26 cellular contexts compared by ENCODE assay signal in genomic region chr17:2033128-2033527, GRCh38. TPM values are rescaled to one million over a fixed set of nuclear protein-coding genes. Genes with fewer than 3 reads are reported as not detected.
DNase-seq lines count a peak whose midpoint lies in the region; ATAC-seq and TF ChIP-seq lines count a peak whose summit lies in the region.
"Had no signal": no experiment of that assay in that cellular context is flagged by ENCODE, and none has a peak within 500 bp of the region (broad histone marks: within the 10 kb centered on the region; RNA-seq: fewer than 3 reads in every experiment).

No MANE protein-coding gene starts in this region.

- CTCF ChIA-PET in AG04449 (lab: Yijun Ruan, JAX) = interaction anchor here (0.6 to 15.3 kb wide), 7 partner anchors 9 to 247 kb away, joined by 3 to 223 read pairs (median 5); partner anchors contain the start of gene HIC1

- H3K4me2 ChIP-seq in GM23248 (ENCODE audit: unreplicated experiment) (peak overlapping the region; percentile 22), neuronal stem cell (ENCODE audit: insufficient read depth, low read length, poor library complexity, severe bottlenecking) (no peak overlapping the region)

- peak overlapping the region; percentile 61 for H2BK120ac ChIP-seq in neuronal stem cell (ENCODE audit: low read depth, low read length)

- H3K9me2 ChIP-seq in GM23248 (ENCODE audit: insufficient read depth) = no peaks in the 10 kb centered on the region

- H3F3A ChIP-seq in GM23248 (ENCODE audit: insufficient read depth) = peaks cover 12% of the 10 kb centered on the region; the same call in 1 of the 2 replicates

- H3K27me3 ChIP-seq in GM23248 (replicated peaks; ENCODE audit: insufficient read depth) (no peaks in the 10 kb centered on the region), WERI-Rb-1 (ENCODE audit: insufficient read depth, low read depth, severe bottlenecking) (no peaks in the 10 kb centered on the region), neuronal stem cell (ENCODE audit: control insufficient read depth in 3 of 3, insufficient read depth in 3 of 3, low read depth in 1 of 3, low read length in 3 of 3) (peaks cover 0 to 14% (median 12%) of the 10 kb centered on the region in 3 experiments), testis (no peaks in the 10 kb centered on the region)
- H3K27me3 ChIP-seq: BE2C, SJSA1 had no signal

- peak overlapping the region; percentile 85 for H2BK12ac ChIP-seq in neuronal stem cell (ENCODE audit: low read length)

- no peak for TF ChIP-seq CTCF in AG04449 (IDR thresholded peaks at IDR 0.05; ENCODE audit: insufficient read depth, low read length, missing control alignments)
- TF ChIP-seq CTCF in WERI-Rb-1 (IDR thresholded peaks at IDR 0.05; ENCODE audit: low read depth, low read length) = no peak
- no peak for TF ChIP-seq CTCF in testis (IDR thresholded peaks at IDR 0.05)

- peak overlapping the region; percentile 91 for H2AK5ac ChIP-seq in neuronal stem cell (ENCODE audit: low read depth, low read length)

- no peak overlapping the region for H3K23ac ChIP-seq in neuronal stem cell (ENCODE audit: low read depth, low read length, poor library complexity)

- intact Hi-C loops in testis (cut with DNase I; ENCODE audit: low total_unique reads) = no loop called here

- no peak overlapping the region for H4K91ac ChIP-seq in neuronal stem cell (ENCODE audit: low read depth, low read length, poor library complexity)

- no peak for ATAC-seq in HG03571 (IDR thresholded peaks at IDR 0.05; ENCODE audit: unreplicated experiment)
- ATAC-seq: stimulated activated memory B cell treated with anti-CD40 and anti-IgM and Interleukin-4, amounts not matched to agents 10 μg/mL and 1 μg/mL and 100 μg/mL, for 72 hours; upper lobe of right lung; WTC11 had no signal

- no peaks in the 10 kb centered on the region for H4K20me1 ChIP-seq in GM23248 (ENCODE audit: insufficient read depth)

- H3K18ac ChIP-seq in neuronal stem cell (ENCODE audit: low read length) = no peak overlapping the region

- H3K4me1 ChIP-seq in GM23248 (ENCODE audit: insufficient read depth) (peaks cover 26% of the 10 kb centered on the region), neuronal stem cell (ENCODE audit: control insufficient read depth in 2 of 2, insufficient read depth in 1 of 2, low read depth in 1 of 2, low read length in 2 of 2) (peaks cover 16% of the 10 kb centered on the region in 2 donors), testis (peaks cover 12% of the 10 kb centered on the region)

- POLR2A ChIA-PET in AG04449 (lab: Yijun Ruan, JAX) = interaction anchor here (1.7 kb wide), 1 partner anchor 9 kb away, joined by 4 read pairs; the partner anchor contains the start of gene OVCA2

- H3K27ac ChIP-seq in GM23248 (peak overlapping the region; percentile 41), WERI-Rb-1 (peak overlapping the region; percentile 14), neuronal stem cell (replicated peaks; ENCODE audit: low read length) (no peak overlapping the region), testis (no peak overlapping the region)
- H3K27ac ChIP-seq: SJSA1, upper lobe of right lung had no signal

- H3K4me3 ChIP-seq in AG04449 (ENCODE audit: low read depth, low read length) (peak overlapping the region; percentile 20; the same call in 1 of the 2 replicates), GM23248 (no peak overlapping the region), WERI-Rb-1 (ENCODE audit: low read depth, low read length) (no peak overlapping the region), neuronal stem cell (ENCODE audit: low read length in 2 of 2) (no peak overlapping the region), testis (no peak overlapping the region)
- H3K4me3 ChIP-seq: SJSA1, upper lobe of right lung had no signal

- DNase-seq in AG04449 (ENCODE audit: low read depth, low spot score) = no peak
- peak; percentile 47 for DNase-seq in GM23248
- DNase-seq in WERI-Rb-1 = no peak
- no peak for DNase-seq in neuronal stem cell (ENCODE audit: low spot score)
- no peak for DNase-seq in NCI-H226
- DNase-seq in testis = no peak
- DNase-seq in 8988T = no peak
- DNase-seq: activated CD4-positive, alpha-beta T cell treated with anti-CD3 and anti-CD28 coated beads, Interleukin-2, amount 10 ng/mL, durations not matched to agents 7 days and 5 days; activated effector memory CD4-positive, alpha-beta T cell treated with anti-CD3 and anti-CD28 coated beads, Interleukin-2, amount 50 U/mL, for 16 hours; BE2C; cortex of kidney; DMS53; effector memory CD4-positive, alpha-beta T cell; mammary epithelial cell; NCI-H1092; NCI-H1694 treated with DMSO at 0.1 percent for 48 hours; NCI-H82; RPMI8226; T1000; upper lobe of right lung had no signal

- peak overlapping the region; percentile 19; the same call in 1 of the 2 replicates for H3K9ac ChIP-seq in GM23248
- H3K9ac ChIP-seq in neuronal stem cell (ENCODE audit: low read depth, low read length, poor library complexity) = no peak overlapping the region

- 73 to 74% methylated on average over 7 of the region's 7 CpGs for WGBS in GM23248 (ENCODE audit: low coverage in 1 of 2, low lambda C conversion rate in 2 of 2, missing lambda C conversion rate in 2 of 2), 2 experiments
- WGBS in neuronal stem cell (ENCODE audit: extremely low coverage in 2 of 2, insufficient read length in 2 of 2, insufficient replicate concordance in 1 of 2), 2 donors = no CpG with 5 or more reads among the region's 7 CpGs
- 93% methylated on average over 4 to 7 of the region's 7 CpGs for WGBS in testis, 2 donors

- no peak overlapping the region for H4K8ac ChIP-seq in neuronal stem cell (ENCODE audit: low read depth, low read length)

- no peak for TF ChIP-seq POLR2A in testis (IDR thresholded peaks at IDR 0.05)

- peaks cover 5% of the 10 kb centered on the region; the same call in 1 of the 2 replicates for H3K36me3 ChIP-seq in GM23248 (ENCODE audit: low read depth)
- peaks cover 18% of the 10 kb centered on the region for H3K36me3 ChIP-seq in WERI-Rb-1
- H3K36me3 ChIP-seq in neuronal stem cell (replicated peaks in 1 of 2; ENCODE audit: control insufficient read depth in 2 of 2, insufficient read depth in 2 of 2, low read length in 2 of 2) = peaks cover 9 to 16% of the 10 kb centered on the region in 2 donors
- H3K36me3 ChIP-seq in testis (ENCODE audit: low read depth, missing control alignments) = no peaks in the 10 kb centered on the region
- H3K36me3 ChIP-seq: BE2C had no signal

- peaks cover 19% of the 10 kb centered on the region for H3K79me2 ChIP-seq in GM23248 (ENCODE audit: insufficient read depth)

- no peak overlapping the region for H3K4ac ChIP-seq in neuronal stem cell (ENCODE audit: low read length)

- H2BK15ac ChIP-seq in neuronal stem cell (ENCODE audit: low read length) = no peak overlapping the region

- in situ Hi-C loops in GM23248 (cut with MboI) = no loop called here

- no peak overlapping the region for H3K14ac ChIP-seq in neuronal stem cell (ENCODE audit: low read length)

- H2AFZ ChIP-seq in GM23248 = no peak overlapping the region
- no peak overlapping the region for H2AFZ ChIP-seq in neuronal stem cell (ENCODE audit: low read length)

- peak overlapping the region; percentile 76 for H2BK5ac ChIP-seq in neuronal stem cell (ENCODE audit: low read length)

- H3K9me3 ChIP-seq in GM23248 (ENCODE audit: low read depth) (no peaks in the 10 kb centered on the region), WERI-Rb-1 (ENCODE audit: severe bottlenecking) (no peaks in the 10 kb centered on the region), neuronal stem cell (replicated peaks in 1 of 2; ENCODE audit: control insufficient read depth in 2 of 2, insufficient read depth in 1 of 2, low read depth in 1 of 2, low read length in 2 of 2) (no peaks in the 10 kb centered on the region), testis (no peaks in the 10 kb centered on the region)
- H3K9me3 ChIP-seq: BE2C, SJSA1, upper lobe of right lung had no signal

- peaks cover 6% of the 10 kb centered on the region for H3K79me1 ChIP-seq in neuronal stem cell (ENCODE audit: low read depth, low read length)

RNA-seq across cellular contexts. Expression of gene DPH1, which starts 3.2 kb away (rescaled TPM):
- 51.2 and 58.1 TPM in 2 replicates for total RNA-seq in GM23248 (2014; rRNA removed; shearing (Covaris generic))
- polyA plus RNA-seq in GM23248 (2016; fragmentation: Nextera tagmentation; extraction: Ambion mirVana) = 41.1 and 41.2 TPM in 2 replicates
- 19.6 TPM for polyA plus RNA-seq in neuronal stem cell (2013, experiment 1 of 2)
- polyA plus RNA-seq in neuronal stem cell (2013, experiment 2 of 2) = 18.0 TPM
- 10 to 100 TPM; 91.9 to 93.3 TPM for total RNA-seq in testis
- polyA plus RNA-seq in testis (ENCODE audit: insufficient read depth, low read depth, low replicate concordance) = 32.6 TPM

RNA-seq across cellular contexts. Expression of gene RTN4RL1, which starts 8.0 kb away (rescaled TPM):
- total RNA-seq in GM23248 (2014; rRNA removed; shearing (Covaris generic)) = 0.22 TPM in 1 of 2 replicates, not detected in the other
- polyA plus RNA-seq in GM23248 (2016; fragmentation: Nextera tagmentation; extraction: Ambion mirVana) (not detected in 2 replicates), testis (ENCODE audit: insufficient read depth, low read depth, low replicate concordance) (1.8 TPM)
- 4.0 TPM for polyA plus RNA-seq in neuronal stem cell (2013, experiment 1 of 2)
- 3.9 TPM for polyA plus RNA-seq in neuronal stem cell (2013, experiment 2 of 2)
- total RNA-seq in testis = 1 to 10 TPM; 1.7 to 1.8 TPM
- total RNA-seq: epithelial cell of proximal tubule, glomerular endothelial cell, SJSA1 had no signal

RNA-seq across cellular contexts. Expression of gene OVCA2, which starts 8.7 kb away (rescaled TPM):
- 67.3 and 92.0 TPM in 2 replicates for total RNA-seq in GM23248 (2014; rRNA removed; shearing (Covaris generic))
- polyA plus RNA-seq in GM23248 (2016; fragmentation: Nextera tagmentation; extraction: Ambion mirVana) (63.5 and 66.1 TPM in 2 replicates), testis (ENCODE audit: insufficient read depth, low read depth, low replicate concordance) (46.3 TPM)
- polyA plus RNA-seq in neuronal stem cell (2013, experiment 1 of 2) = 13.9 TPM
- polyA plus RNA-seq in neuronal stem cell (2013, experiment 2 of 2) = 14.2 TPM
- total RNA-seq in testis = 10 to 100 TPM; 46.3 to 55.1 TPM

RNA-seq across cellular contexts. Expression of gene HIC1, which starts 21.8 kb away (rescaled TPM):
- total RNA-seq in GM23248 (2014; rRNA removed; shearing (Covaris generic)) = 35.0 and 59.8 TPM in 2 replicates
- polyA plus RNA-seq in GM23248 (2016; fragmentation: Nextera tagmentation; extraction: Ambion mirVana) (1.6 TPM in 2 replicates), testis (ENCODE audit: insufficient read depth, low read depth, low replicate concordance) (8.7 TPM)
- 0.08 TPM for polyA plus RNA-seq in neuronal stem cell (2013, experiment 1 of 2)
- 0.04 TPM for polyA plus RNA-seq in neuronal stem cell (2013, experiment 2 of 2)
- total RNA-seq in testis = 10 to 100 TPM; 36.1 to 38.4 TPM

Comparison
In these comparisons a context has a peak if more than half of its experiments do, and no peak if none do; other contexts are left out.
1. H3K27ac ChIP-seq: peak in GM23248 (single experiment) and WERI-Rb-1 (single experiment); none in neuronal stem cell (single experiment) and testis (0 of 2).